In the genomic region with DNA sequence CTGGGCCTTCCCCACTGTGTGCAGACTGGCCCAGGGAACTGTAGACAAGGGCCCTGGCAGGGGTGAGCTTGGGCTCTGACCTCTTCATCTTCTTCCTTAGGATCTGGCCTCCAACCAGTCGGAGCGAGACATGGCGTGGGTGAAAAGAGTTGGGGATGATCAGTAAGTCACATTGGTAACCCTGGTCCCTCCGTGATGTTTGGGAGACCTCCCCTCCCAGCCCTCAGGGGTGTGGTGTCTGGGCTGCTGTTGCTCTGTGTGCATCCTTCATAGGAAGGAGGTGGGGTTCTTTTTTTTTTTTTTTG, we compare ENCODE assay signal across 2 cellular contexts.
TF ChIP-seq lines count a peak whose summit lies in the region.

No MANE protein-coding gene starts in this region.

TF ChIP-seq in SK-N-SH, 30 proteins besides CTCF, POLR2A, EP300 and RAD21 (continued from another document):
- TF ChIP-seq, protein P1, sequence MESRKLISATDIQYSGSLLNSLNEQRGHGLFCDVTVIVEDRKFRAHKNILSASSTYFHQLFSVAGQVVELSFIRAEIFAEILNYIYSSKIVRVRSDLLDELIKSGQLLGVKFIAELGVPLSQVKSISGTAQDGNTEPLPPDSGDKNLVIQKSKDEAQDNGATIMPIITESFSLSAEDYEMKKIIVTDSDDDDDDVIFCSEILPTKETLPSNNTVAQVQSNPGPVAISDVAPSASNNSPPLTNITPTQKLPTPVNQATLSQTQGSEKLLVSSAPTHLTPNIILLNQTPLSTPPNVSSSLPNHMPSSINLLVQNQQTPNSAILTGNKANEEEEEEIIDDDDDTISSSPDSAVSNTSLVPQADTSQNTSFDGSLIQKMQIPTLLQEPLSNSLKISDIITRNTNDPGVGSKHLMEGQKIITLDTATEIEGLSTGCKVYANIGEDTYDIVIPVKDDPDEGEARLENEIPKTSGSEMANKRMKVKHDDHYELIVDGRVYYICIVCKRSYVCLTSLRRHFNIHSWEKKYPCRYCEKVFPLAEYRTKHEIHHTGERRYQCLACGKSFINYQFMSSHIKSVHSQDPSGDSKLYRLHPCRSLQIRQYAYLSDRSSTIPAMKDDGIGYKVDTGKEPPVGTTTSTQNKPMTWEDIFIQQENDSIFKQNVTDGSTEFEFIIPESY (IDR thresholded peaks at IDR 0.05; ENCODE audit: borderline replicate concordance, low read depth): no peak
- TF ChIP-seq YY1 (IDR thresholded peaks at IDR 0.05; ENCODE audit: low read depth): no peak
- TF ChIP-seq NFIC (IDR thresholded peaks at IDR 0.05; ENCODE audit: borderline replicate concordance): no peak
- no peak for TF ChIP-seq REST (IDR thresholded peaks at IDR 0.05; ENCODE audit: low read depth, low read length)
- TF ChIP-seq RXRA (IDR thresholded peaks at IDR 0.05; ENCODE audit: borderline replicate concordance, low read depth): no peak
- no peak for TF ChIP-seq EZH2phosphoT487 (IDR thresholded peaks at IDR 0.05; ENCODE audit: borderline replicate concordance, low read depth)
- no peak for TF ChIP-seq FOXJ3 (CRISPR knock-in tag; IDR thresholded peaks at IDR 0.05)
- TF ChIP-seq NRF1 (IDR thresholded peaks at IDR 0.05; ENCODE audit: low read depth, low read length): no peak
- TF ChIP-seq FOXM1 (IDR thresholded peaks at IDR 0.05; ENCODE audit: low read depth): no peak
- no peak for TF ChIP-seq USF1 (IDR thresholded peaks at IDR 0.05; ENCODE audit: borderline replicate concordance, low read depth)
- TF ChIP-seq RCOR1 (IDR thresholded peaks at IDR 0.05; ENCODE audit: low read length): no peak
- no peak for TF ChIP-seq CHD2 (IDR thresholded peaks at IDR 0.05; ENCODE audit: low read length, partially characterized antibody)
- no peak for TF ChIP-seq MXI1 (IDR thresholded peaks at IDR 0.05; ENCODE audit: low read depth, low read length)
- TF ChIP-seq JUND (IDR thresholded peaks at IDR 0.05): no peak
- TF ChIP-seq IRF3 (IDR thresholded peaks at IDR 0.05; ENCODE audit: low read depth, low read length): no peak
- TF ChIP-seq FOSL2 (IDR thresholded peaks at IDR 0.05; ENCODE audit: borderline replicate concordance, low read depth): no peak

TF ChIP-seq in SK-N-SH treated with all-trans-retinoic acid at 6 μM for 48 hours, 23 proteins besides CTCF, POLR2A, EP300 and RAD21 (continued from another document):
- TF ChIP-seq, protein P2, sequence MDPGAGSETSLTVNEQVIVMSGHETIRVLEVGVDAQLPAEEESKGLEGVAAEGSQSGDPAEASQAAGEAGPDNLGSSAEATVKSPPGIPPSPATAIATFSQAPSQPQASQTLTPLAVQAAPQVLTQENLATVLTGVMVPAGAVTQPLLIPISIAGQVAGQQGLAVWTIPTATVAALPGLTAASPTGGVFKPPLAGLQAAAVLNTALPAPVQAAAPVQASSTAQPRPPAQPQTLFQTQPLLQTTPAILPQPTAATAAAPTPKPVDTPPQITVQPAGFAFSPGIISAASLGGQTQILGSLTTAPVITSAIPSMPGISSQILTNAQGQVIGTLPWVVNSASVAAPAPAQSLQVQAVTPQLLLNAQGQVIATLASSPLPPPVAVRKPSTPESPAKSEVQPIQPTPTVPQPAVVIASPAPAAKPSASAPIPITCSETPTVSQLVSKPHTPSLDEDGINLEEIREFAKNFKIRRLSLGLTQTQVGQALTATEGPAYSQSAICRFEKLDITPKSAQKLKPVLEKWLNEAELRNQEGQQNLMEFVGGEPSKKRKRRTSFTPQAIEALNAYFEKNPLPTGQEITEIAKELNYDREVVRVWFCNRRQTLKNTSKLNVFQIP (CRISPR knock-in tag; IDR thresholded peaks at IDR 0.05; ENCODE audit: borderline replicate concordance, low read depth): no peak
- no peak for TF ChIP-seq ISL1 (CRISPR knock-in tag; IDR thresholded peaks at IDR 0.05)
- no peak for TF ChIP-seq ZNF8 (CRISPR knock-in tag; IDR thresholded peaks at IDR 0.05)
- TF ChIP-seq OSR1 (CRISPR knock-in tag; IDR thresholded peaks at IDR 0.05): no peak
- TF ChIP-seq ZNF565 (CRISPR knock-in tag; conservative IDR thresholded peaks at IDR 0.05; ENCODE audit: low read depth): no peak
- TF ChIP-seq, protein P3, sequence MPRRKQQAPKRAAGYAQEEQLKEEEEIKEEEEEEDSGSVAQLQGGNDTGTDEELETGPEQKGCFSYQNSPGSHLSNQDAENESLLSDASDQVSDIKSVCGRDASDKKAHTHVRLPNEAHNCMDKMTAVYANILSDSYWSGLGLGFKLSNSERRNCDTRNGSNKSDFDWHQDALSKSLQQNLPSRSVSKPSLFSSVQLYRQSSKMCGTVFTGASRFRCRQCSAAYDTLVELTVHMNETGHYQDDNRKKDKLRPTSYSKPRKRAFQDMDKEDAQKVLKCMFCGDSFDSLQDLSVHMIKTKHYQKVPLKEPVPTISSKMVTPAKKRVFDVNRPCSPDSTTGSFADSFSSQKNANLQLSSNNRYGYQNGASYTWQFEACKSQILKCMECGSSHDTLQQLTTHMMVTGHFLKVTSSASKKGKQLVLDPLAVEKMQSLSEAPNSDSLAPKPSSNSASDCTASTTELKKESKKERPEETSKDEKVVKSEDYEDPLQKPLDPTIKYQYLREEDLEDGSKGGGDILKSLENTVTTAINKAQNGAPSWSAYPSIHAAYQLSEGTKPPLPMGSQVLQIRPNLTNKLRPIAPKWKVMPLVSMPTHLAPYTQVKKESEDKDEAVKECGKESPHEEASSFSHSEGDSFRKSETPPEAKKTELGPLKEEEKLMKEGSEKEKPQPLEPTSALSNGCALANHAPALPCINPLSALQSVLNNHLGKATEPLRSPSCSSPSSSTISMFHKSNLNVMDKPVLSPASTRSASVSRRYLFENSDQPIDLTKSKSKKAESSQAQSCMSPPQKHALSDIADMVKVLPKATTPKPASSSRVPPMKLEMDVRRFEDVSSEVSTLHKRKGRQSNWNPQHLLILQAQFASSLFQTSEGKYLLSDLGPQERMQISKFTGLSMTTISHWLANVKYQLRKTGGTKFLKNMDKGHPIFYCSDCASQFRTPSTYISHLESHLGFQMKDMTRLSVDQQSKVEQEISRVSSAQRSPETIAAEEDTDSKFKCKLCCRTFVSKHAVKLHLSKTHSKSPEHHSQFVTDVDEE (CRISPR knock-in tag; IDR thresholded peaks at IDR 0.05): no peak
